ENCODE assay signal across 22 cellular contexts in genomic region chr10:59134785-59135184, GRCh38. TPM values are rescaled to one million over a fixed set of nuclear protein-coding genes. Genes with fewer than 3 reads are reported as not detected.
"Had no signal": no experiment of that assay in that cellular context is flagged by ENCODE, and none has a peak within 500 bp of the region (broad histone marks: within the 10 kb centered on the region; RNA-seq: fewer than 3 reads in every experiment).

No MANE protein-coding gene starts in this region.

- H3K4me3 ChIP-seq: MG63, SJSA1, SK-N-MC had no signal

- DNase-seq: IMR-90, Karpas-422, KG1, MG63, NCI-H1092, NCI-H1105 treated with DMSO at 0.1 percent for 48 hours, NCI-H1417 treated with DMSO at 0.1 percent for 48 hours, NCI-H146, NCI-H1930, NCI-H2107, NCI-H2227 treated with DMSO at 0.1 percent for 48 hours, NCI-H524, NCI-H526 treated with DMSO at 0.1 percent for 48 hours, NCI-H748 treated with DMSO at 0.1 percent for 48 hours, Right ventricle myocardium superior, RPMI8226, SIG-M5 had no signal

- H3K9me3 ChIP-seq: MG63, SJSA1 had no signal

- H3K36me3 ChIP-seq: MG63, SJSA1 had no signal

- FAIRE-seq: RCC 7860 had no signal

- H3K4me1 ChIP-seq: SJSA1 had no signal

- H3K27ac ChIP-seq: SJSA1, SK-N-MC had no signal

RNA-seq across cellular contexts. Expression of gene PHYHIPL, which starts 41.7 kb away (rescaled TPM):
- total RNA-seq: HT-29, IMR-90, NCI-H460, Right ventricle myocardium superior, SJSA1 had no signal
- polyA plus RNA-seq: IMR-90 had no signal
